1 cellular context compared by ENCODE assay signal in the genomic region with DNA sequence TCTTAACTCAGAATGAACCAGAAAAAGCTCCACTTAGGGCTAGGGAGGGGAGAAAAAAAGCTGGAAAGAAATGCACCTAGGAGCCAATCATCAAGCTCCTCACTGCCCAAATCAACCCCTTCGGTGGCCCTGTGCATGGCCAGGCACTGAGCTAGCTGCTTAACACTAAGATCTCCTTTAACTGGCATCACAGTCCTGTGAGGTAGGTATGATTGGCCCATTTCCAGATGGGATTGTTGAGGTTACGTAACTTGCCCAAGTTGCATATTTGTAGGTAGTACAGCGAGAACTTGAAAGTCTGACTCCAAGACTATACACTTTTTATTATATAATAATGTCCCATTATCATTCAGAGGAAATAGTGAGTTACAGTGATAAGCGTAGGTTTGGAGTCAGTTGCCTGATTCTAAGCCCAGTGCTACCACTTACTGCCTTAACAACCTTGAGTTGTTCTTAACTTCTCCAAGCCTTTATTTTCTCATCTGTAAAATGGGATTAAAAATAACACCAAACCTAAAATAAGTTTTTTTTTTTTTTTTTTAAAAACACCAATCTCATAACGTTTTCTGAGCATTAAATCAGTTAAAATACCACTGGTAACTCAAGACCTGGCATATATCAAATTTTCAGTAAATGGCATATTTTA.
TF ChIP-seq lines count a peak whose summit lies in the region.

No MANE protein-coding gene starts in this region.

TF ChIP-seq in HCT116, 20 proteins besides CTCF, POLR2A, EP300 and RAD21 (continued from another document):
- no peak for TF ChIP-seq REST (IDR thresholded peaks at IDR 0.05; ENCODE audit: low read depth)
- TF ChIP-seq JUND (IDR thresholded peaks at IDR 0.05): no peak
- TF ChIP-seq CEBPB (IDR thresholded peaks at IDR 0.05; ENCODE audit: low read depth): no peak
- no peak for TF ChIP-seq FOSL1 (IDR thresholded peaks at IDR 0.05; ENCODE audit: low read depth)
TF ChIP-seq in HCT116: peak in this region for 0.
